In the genomic region with DNA sequence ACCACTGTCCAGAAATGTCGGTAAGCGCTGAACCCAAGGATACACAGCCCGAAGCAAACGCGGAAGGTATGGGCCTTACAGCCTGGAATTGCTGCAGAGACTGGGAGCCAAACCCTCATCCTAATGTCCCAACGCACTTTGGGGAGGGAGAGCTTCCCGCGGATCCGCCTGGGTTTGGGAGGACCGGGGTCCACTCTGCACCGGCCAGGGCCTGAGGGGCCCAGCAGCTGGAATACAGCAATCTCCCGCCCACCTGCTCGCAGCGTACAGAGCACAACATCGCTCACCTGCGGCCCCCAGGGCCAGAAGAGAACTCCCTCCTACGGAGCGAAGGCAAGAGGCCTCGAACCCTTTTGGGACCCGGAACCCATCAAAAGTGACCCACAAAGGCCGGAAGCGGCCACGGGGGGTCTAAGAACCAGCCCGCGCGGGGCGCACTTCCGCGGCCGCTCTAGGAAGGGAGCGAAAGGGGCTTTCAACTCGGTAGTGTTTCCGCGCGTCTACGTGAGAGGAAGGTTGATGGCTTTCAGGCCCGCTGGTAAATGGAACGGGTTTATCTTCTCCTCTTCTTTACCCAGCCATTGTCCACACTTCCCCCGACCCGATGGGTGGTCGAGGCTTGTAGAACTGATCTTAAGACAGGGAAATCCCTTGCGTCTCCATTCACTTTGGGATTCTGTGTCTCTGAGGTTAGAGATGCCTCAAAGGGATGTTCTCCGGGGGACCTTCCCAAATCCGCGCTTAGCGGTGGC, we compare ENCODE assay signal across 8 cellular contexts. TPM values are rescaled to one million over a fixed set of nuclear protein-coding genes. Genes with fewer than 3 reads are reported as not detected.
DNase-seq lines count a peak whose midpoint lies in the region; ATAC-seq and TF ChIP-seq lines count a peak whose summit lies in the region.

A gene (minus strand): TSS at position 378 of the 752 bp plus-strand sequence. CDS start 1,342 bp downstream, outside the sequence.

- peak; percentile 83 for ATAC-seq in GM19438 (IDR thresholded peaks at IDR 0.05; ENCODE audit: low read depth, unreplicated experiment)
- peak; percentile 94 for ATAC-seq in naive thymus-derived CD8-positive, alpha-beta T cell
- peak; percentile 97 for ATAC-seq in stimulated activated memory B cell treated with anti-CD40 and anti-IgM and Interleukin-4, amounts not matched to agents 10 μg/mL and 1 μg/mL and 100 μg/mL, for 72 hours

- H3K36me3 ChIP-seq in CD4-positive, alpha-beta memory T cell (ENCODE audit: insufficient read depth, low read length), result no peaks in the 10 kb centered on the region
- peaks cover 36% of the 10 kb centered on the region for H3K36me3 ChIP-seq in OCI-LY7 (ENCODE audit: insufficient read depth, low read length)

- peaks cover 43% of the 10 kb centered on the region for H3K4me1 ChIP-seq in CD4-positive, alpha-beta memory T cell (ENCODE audit: insufficient read depth, low read length)
- H3K4me1 ChIP-seq in OCI-LY7 (ENCODE audit: insufficient read depth, low read length, poor library complexity, severe bottlenecking), result peaks cover 39% of the 10 kb centered on the region

- POLR2A ChIA-PET in CD4-positive, alpha-beta memory T cell (lab: Charles Lee; ENCODE audit: partially characterized antibody), result interaction anchor here (1.0 to 2.2 kb wide), 5 partner anchors 44 to 920 kb away, joined by 3 to 10 read pairs (median 4); a partner anchor contains a TSS
- POLR2A ChIA-PET in OCI-LY7 (lab: Charles Lee), result interaction anchor here (1.1 to 1.4 kb wide), 2 partner anchors 118 to 132 kb away, joined by 3 read pairs; a partner anchor contains a TSS
- POLR2A ChIA-PET in naive thymus-derived CD8-positive, alpha-beta T cell (lab: Charles Lee), result interaction anchor here (0.8 to 2.2 kb wide), 6 partner anchors 16 to 263 kb away, joined by 3 to 14 read pairs (median 4); a partner anchor contains a TSS

- H3K4me3 ChIP-seq in CD4-positive, alpha-beta memory T cell (ENCODE audit: low read length in 2 of 2), result peak within 1 kb of the TSS; percentile 81 to 91
- H3K4me3 ChIP-seq in HL-60 (replicated peaks; ENCODE audit: insufficient read depth, low read length) (peak within 1 kb of the TSS; percentile 70), OCI-LY7 (ENCODE audit: low read depth, low read length, poor library complexity, severe bottlenecking) (peak within 1 kb of the TSS; percentile 88)

- DNase-seq in CD4-positive, alpha-beta memory T cell, result peak; percentile 72 to 81 (median 80)
- peak; percentile 69 to 77 for DNase-seq in HL-60 (ENCODE audit: low read depth in 1 of 2, low spot score in 1 of 2)
- DNase-seq in OCI-LY7 (ENCODE audit: low spot score), result peak; percentile 94
- DNase-seq in activated T-helper 1 cell treated with anti-CD3 and anti-CD28 coated beads, Interleukin-12 subunit alpha, Interleukin-12 subunit beta, Interleukin-2, Interleukin-4 antibody, amounts not matched to agents 30 ng/mL and 10 ng/mL and 1 ng/mL, durations not matched to agents 14 hours and 24 hours and 36 hours (ENCODE audit: low spot score), result peak; percentile 76
- DNase-seq in fibroblast of peridontal ligament (ENCODE audit: extremely low read depth), result peak; percentile 92
- DNase-seq in naive thymus-derived CD8-positive, alpha-beta T cell, result peak; percentile 71 to 92 (median 84)

- no peaks in the 10 kb centered on the region for H3K27me3 ChIP-seq in CD4-positive, alpha-beta memory T cell (ENCODE audit: insufficient read depth, low read length)
- H3K27me3 ChIP-seq in HL-60 (ENCODE audit: insufficient read depth, poor library complexity, severe bottlenecking), result no peaks in the 10 kb centered on the region

- peaks cover 27 to 35% of the 10 kb centered on the region in 2 donors for H3K36me3 Mint-ChIP-seq in CD4-positive, alpha-beta memory T cell
- H3K36me3 Mint-ChIP-seq in activated T-helper 1 cell treated with anti-CD3 and anti-CD28 coated beads, Interleukin-12 subunit alpha, Interleukin-12 subunit beta, Interleukin-2, Interleukin-4 antibody, amounts not matched to agents 30 ng/mL and 10 ng/mL and 1 ng/mL, durations not matched to agents 14 hours and 24 hours and 36 hours (ENCODE audit: low read depth), result peaks cover 25% of the 10 kb centered on the region
- peaks cover 0 to 40% (median 36%) of the 10 kb centered on the region in 3 donors for H3K36me3 Mint-ChIP-seq in naive thymus-derived CD8-positive, alpha-beta T cell
- peaks cover 39% of the 10 kb centered on the region for H3K36me3 Mint-ChIP-seq in stimulated activated memory B cell treated with anti-CD40 and anti-IgM and Interleukin-4, amounts not matched to agents 10 μg/mL and 1 μg/mL and 100 μg/mL, for 72 hours

- BruUV-seq in OCI-LY7 (replicated peaks; lab: Mats Ljungman, UMichigan), result TSS peak; percentile 85

- no peaks in the 10 kb centered on the region; the same call in 1 of the 2 replicates for H4K20me1 ChIP-seq in OCI-LY7 (ENCODE audit: insufficient read depth, low read length)

- H2AFZ ChIP-seq in OCI-LY7 (ENCODE audit: low read length), result peak within 1 kb of the TSS; percentile 99

- H3K27ac Mint-ChIP-seq in CD4-positive, alpha-beta memory T cell, result peak within 1 kb of the TSS; percentile 72 to 94 (median 90)
- H3K27ac Mint-ChIP-seq in activated T-helper 1 cell treated with anti-CD3 and anti-CD28 coated beads, Interleukin-12 subunit alpha, Interleukin-12 subunit beta, Interleukin-2, Interleukin-4 antibody, amounts not matched to agents 30 ng/mL and 10 ng/mL and 1 ng/mL, durations not matched to agents 14 hours and 24 hours and 36 hours, result peak within 1 kb of the TSS; percentile 84
- H3K27ac Mint-ChIP-seq in naive thymus-derived CD8-positive, alpha-beta T cell, result peak within 1 kb of the TSS; percentile 91 to 98 (median 96)
- H3K27ac Mint-ChIP-seq in stimulated activated memory B cell treated with anti-CD40 and anti-IgM and Interleukin-4, amounts not matched to agents 10 μg/mL and 1 μg/mL and 100 μg/mL, for 72 hours, result peak within 1 kb of the TSS; percentile 96

- H3K27me3 Mint-ChIP-seq in CD4-positive, alpha-beta memory T cell, result peaks cover 8 to 11% of the 10 kb centered on the region in 2 donors
- peaks cover 15% of the 10 kb centered on the region for H3K27me3 Mint-ChIP-seq in activated T-helper 1 cell treated with anti-CD3 and anti-CD28 coated beads, Interleukin-12 subunit alpha, Interleukin-12 subunit beta, Interleukin-2, Interleukin-4 antibody, amounts not matched to agents 30 ng/mL and 10 ng/mL and 1 ng/mL, durations not matched to agents 14 hours and 24 hours and 36 hours (ENCODE audit: insufficient read depth)
- H3K27me3 Mint-ChIP-seq in naive thymus-derived CD8-positive, alpha-beta T cell, result peaks cover 9 to 26% (median 16%) of the 10 kb centered on the region in 5 donors
- H3K27me3 Mint-ChIP-seq in stimulated activated memory B cell treated with anti-CD40 and anti-IgM and Interleukin-4, amounts not matched to agents 10 μg/mL and 1 μg/mL and 100 μg/mL, for 72 hours, result peaks cover 22% of the 10 kb centered on the region

- peak within 1 kb of the TSS; percentile 94 to 96 (median 95) for H3K4me3 Mint-ChIP-seq in CD4-positive, alpha-beta memory T cell
- H3K4me3 Mint-ChIP-seq in activated T-helper 1 cell treated with anti-CD3 and anti-CD28 coated beads, Interleukin-12 subunit alpha, Interleukin-12 subunit beta, Interleukin-2, Interleukin-4 antibody, amounts not matched to agents 30 ng/mL and 10 ng/mL and 1 ng/mL, durations not matched to agents 14 hours and 24 hours and 36 hours, result peak within 1 kb of the TSS; percentile 90
- peak within 1 kb of the TSS; percentile 87 to 97 (median 95) for H3K4me3 Mint-ChIP-seq in naive thymus-derived CD8-positive, alpha-beta T cell
- H3K4me3 Mint-ChIP-seq in stimulated activated memory B cell treated with anti-CD40 and anti-IgM and Interleukin-4, amounts not matched to agents 10 μg/mL and 1 μg/mL and 100 μg/mL, for 72 hours, result peak within 1 kb of the TSS; percentile 90

- peak; percentile 29 for TF ChIP-seq CTCF in HL-60 (IDR thresholded peaks at IDR 0.05; ENCODE audit: insufficient read depth, low read length)
- peak; percentile 77 for TF ChIP-seq CTCF in OCI-LY7 (conservative IDR thresholded peaks at IDR 0.05; ENCODE audit: low read length)

- no peaks in the 10 kb centered on the region for H3K9me3 ChIP-seq in CD4-positive, alpha-beta memory T cell (ENCODE audit: control insufficient read depth in 1 of 2, low read length in 2 of 2)
- peaks cover 7% of the 10 kb centered on the region; the same call in 1 of the 2 replicates for H3K9me3 ChIP-seq in OCI-LY7 (ENCODE audit: low read length)

- H3K4me2 ChIP-seq in OCI-LY7 (ENCODE audit: low read length), result peak within 1 kb of the TSS; percentile 90

- peaks cover 19 to 59% (median 39%) of the 10 kb centered on the region in 4 donors for H3K4me1 Mint-ChIP-seq in CD4-positive, alpha-beta memory T cell
- peaks cover 48% of the 10 kb centered on the region for H3K4me1 Mint-ChIP-seq in activated T-helper 1 cell treated with anti-CD3 and anti-CD28 coated beads, Interleukin-12 subunit alpha, Interleukin-12 subunit beta, Interleukin-2, Interleukin-4 antibody, amounts not matched to agents 30 ng/mL and 10 ng/mL and 1 ng/mL, durations not matched to agents 14 hours and 24 hours and 36 hours (ENCODE audit: low read depth)
- peaks cover 29 to 49% (median 45%) of the 10 kb centered on the region in 4 donors for H3K4me1 Mint-ChIP-seq in naive thymus-derived CD8-positive, alpha-beta T cell
- peaks cover 47% of the 10 kb centered on the region for H3K4me1 Mint-ChIP-seq in stimulated activated memory B cell treated with anti-CD40 and anti-IgM and Interleukin-4, amounts not matched to agents 10 μg/mL and 1 μg/mL and 100 μg/mL, for 72 hours

- peaks cover 0 to 6% (median 0%) of the 10 kb centered on the region in 8 donors for H3K9me3 Mint-ChIP-seq in CD4-positive, alpha-beta memory T cell
- peaks cover 10% of the 10 kb centered on the region for H3K9me3 Mint-ChIP-seq in activated T-helper 1 cell treated with anti-CD3 and anti-CD28 coated beads, Interleukin-12 subunit alpha, Interleukin-12 subunit beta, Interleukin-2, Interleukin-4 antibody, amounts not matched to agents 30 ng/mL and 10 ng/mL and 1 ng/mL, durations not matched to agents 14 hours and 24 hours and 36 hours
- H3K9me3 Mint-ChIP-seq in naive thymus-derived CD8-positive, alpha-beta T cell, result peaks cover 0 to 9% (median 0%) of the 10 kb centered on the region in 9 donors
- no peaks in the 10 kb centered on the region for H3K9me3 Mint-ChIP-seq in stimulated activated memory B cell treated with anti-CD40 and anti-IgM and Interleukin-4, amounts not matched to agents 10 μg/mL and 1 μg/mL and 100 μg/mL, for 72 hours

- peak within 1 kb of the TSS; percentile 44 for H3K27ac ChIP-seq in CD4-positive, alpha-beta memory T cell (ENCODE audit: low read depth, low read length)
- H3K27ac ChIP-seq in HL-60 (replicated peaks), result peak within 1 kb of the TSS; percentile 74
- H3K27ac ChIP-seq in OCI-LY7 (ENCODE audit: low read depth, low read length, poor library complexity, severe bottlenecking), result peak within 1 kb of the TSS; percentile 80

- intact Hi-C loops in CD4-positive, alpha-beta memory T cell (cut with micrococcal nuclease), result loop anchor here (1.0 to 5.0 kb wide), 9 partner anchors 44 to 295 kb away; a partner anchor contains a TSS
- intact Hi-C loops in OCI-LY7 (cut with micrococcal nuclease; ENCODE audit: unreplicated experiment), result loop anchor here (1.0 to 5.0 kb wide), 6 partner anchors 49 to 583 kb away; a partner anchor contains a TSS
- intact Hi-C loops in activated T-helper 1 cell treated with anti-CD3 and anti-CD28 coated beads, Interleukin-12 subunit alpha, Interleukin-12 subunit beta, Interleukin-2, Interleukin-4 antibody, amounts not matched to agents 30 ng/mL and 10 ng/mL and 1 ng/mL, durations not matched to agents 14 hours and 24 hours and 36 hours (cut with micrococcal nuclease), result loop anchor here (1.0 to 5.0 kb wide), 11 partner anchors 9 to 318 kb away; a partner anchor contains a TSS

- CTCF ChIA-PET in CD4-positive, alpha-beta memory T cell (lab: Charles Lee; ENCODE audit: partially characterized antibody), result interaction anchor here (0.9 to 1.1 kb wide), 2 partner anchors 10 to 132 kb away, joined by 3 to 4 read pairs; a partner anchor contains a TSS
- CTCF ChIA-PET in OCI-LY7 (lab: Charles Lee; ENCODE audit: unreplicated experiment), result no interaction called here

- no peaks in the 10 kb centered on the region for H3K9me2 ChIP-seq in OCI-LY7 (ENCODE audit: insufficient read depth, low read length)

- H3K79me2 ChIP-seq in OCI-LY7 (ENCODE audit: insufficient read depth, low read depth, low read length), result peaks cover 44% of the 10 kb centered on the region

RNA-seq across cellular contexts. Expression of the gene that starts here (rescaled TPM):
- 1 to 10 TPM; 8.0 to 8.3 TPM for total RNA-seq in CD4-positive, alpha-beta memory T cell
- 1 to 10 TPM in 1 of 2 donors, under 1 TPM in 1; 0.70 to 1.3 TPM for polyA plus RNA-seq in CD4-positive, alpha-beta memory T cell
- total RNA-seq in OCI-LY7 (2014; rRNA removed; shearing (Covaris generic)), result 10.2 and 10.5 TPM in 2 replicates
- 8.4 and 11.0 TPM in 2 replicates for total RNA-seq in OCI-LY7 (2022)
- 5.6 and 5.7 TPM in 2 replicates for total RNA-seq in activated T-helper 1 cell treated with anti-CD3 and anti-CD28 coated beads, Interleukin-12 subunit alpha, Interleukin-12 subunit beta, Interleukin-2, Interleukin-4 antibody, amounts not matched to agents 30 ng/mL and 10 ng/mL and 1 ng/mL, durations not matched to agents 14 hours and 24 hours and 36 hours
- total RNA-seq in naive thymus-derived CD8-positive, alpha-beta T cell, result 10 to 100 TPM; 11.4 to 11.5 TPM
- polyA plus RNA-seq in naive thymus-derived CD8-positive, alpha-beta T cell, result 1 to 10 TPM; 1.8 to 3.8 (median 3.3) TPM

Comparison
In these comparisons a context has a peak if more than half of its experiments do, and no peak if none do; other contexts are left out.
1. Peak in every context shown above with its lines: DNase-seq, ATAC-seq, H3K4me3 ChIP-seq and H3K27ac ChIP-seq.